Comparison of ENCODE assay signal across 1 cellular context in the genomic region with DNA sequence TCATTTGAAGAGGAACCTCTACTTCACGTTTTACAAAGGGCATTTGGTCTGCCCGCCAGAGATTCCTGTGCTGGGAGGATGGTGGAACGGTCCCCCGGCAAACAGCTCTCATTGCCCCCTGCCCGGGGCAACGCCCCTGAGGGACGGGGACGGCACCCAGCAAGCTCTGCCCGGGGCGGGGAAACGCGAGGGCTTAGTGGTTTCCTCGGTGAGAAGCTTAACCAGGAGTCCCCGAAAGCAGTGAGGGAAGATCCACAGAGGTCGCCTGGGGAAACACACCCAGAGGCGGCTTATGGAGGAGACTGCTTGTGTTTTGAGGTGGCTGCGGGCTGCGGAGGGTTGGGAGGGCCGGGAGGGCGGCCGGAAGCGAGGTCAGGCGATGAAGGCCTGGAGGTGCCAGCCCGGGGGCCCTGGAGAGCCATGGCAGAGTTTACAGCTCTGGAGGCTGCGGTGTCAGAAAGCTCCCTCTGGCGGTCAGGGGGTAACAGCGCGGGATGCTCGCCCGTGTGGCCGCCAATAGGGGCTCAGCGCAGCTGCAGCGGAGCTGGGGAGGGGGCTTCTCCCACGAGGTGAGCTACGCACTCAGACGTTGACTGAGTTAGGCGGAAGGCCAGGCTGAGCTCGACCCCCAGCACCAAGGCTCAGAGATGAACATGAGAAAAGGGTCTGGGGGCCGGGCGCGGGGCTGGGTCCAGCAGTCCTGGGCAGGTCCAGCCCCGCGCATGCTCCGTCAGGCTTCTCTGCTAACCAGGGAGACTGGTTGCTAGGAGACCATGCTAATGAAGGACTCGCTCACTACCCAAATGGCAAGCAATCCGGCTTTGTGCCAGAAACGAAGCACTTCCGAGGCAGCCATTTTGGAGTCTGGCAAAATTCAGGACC.
TF ChIP-seq lines count a peak whose summit lies in the region.

No MANE protein-coding gene starts in this region.

TF ChIP-seq in IMR-90, 13 proteins besides CTCF, POLR2A, EP300 and RAD21:
- no peak for TF ChIP-seq CHD1 (IDR thresholded peaks at IDR 0.05; ENCODE audit: low read depth, low read length)
- TF ChIP-seq ELK1 (IDR thresholded peaks at IDR 0.05; ENCODE audit: borderline replicate concordance, low read depth, low read length), result no peak
- peak; percentile 81; the same call in 1 of the 2 replicates for TF ChIP-seq MAZ (IDR thresholded peaks at IDR 0.05; ENCODE audit: borderline replicate concordance, low read depth, low read length)
- TF ChIP-seq MXI1 (IDR thresholded peaks at IDR 0.05; ENCODE audit: borderline replicate concordance, low read depth, low read length), result 0 out of 2 replicates have a peak, but pooled peaks have one; percentile 17
- TF ChIP-seq, protein P1, sequence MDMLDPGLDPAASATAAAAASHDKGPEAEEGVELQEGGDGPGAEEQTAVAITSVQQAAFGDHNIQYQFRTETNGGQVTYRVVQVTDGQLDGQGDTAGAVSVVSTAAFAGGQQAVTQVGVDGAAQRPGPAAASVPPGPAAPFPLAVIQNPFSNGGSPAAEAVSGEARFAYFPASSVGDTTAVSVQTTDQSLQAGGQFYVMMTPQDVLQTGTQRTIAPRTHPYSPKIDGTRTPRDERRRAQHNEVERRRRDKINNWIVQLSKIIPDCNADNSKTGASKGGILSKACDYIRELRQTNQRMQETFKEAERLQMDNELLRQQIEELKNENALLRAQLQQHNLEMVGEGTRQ (IDR thresholded peaks at IDR 0.05; ENCODE audit: low read depth, low read length), result peak; percentile 4; the same call in 1 of the 2 replicates
- TF ChIP-seq FOS (IDR thresholded peaks at IDR 0.05; ENCODE audit: low read depth, low read length), result no peak
- TF ChIP-seq RCOR1 (IDR thresholded peaks at IDR 0.05; ENCODE audit: insufficient replicate concordance, low read length), result peak; percentile 39
- no peak; the same call in 1 of the 2 replicates for TF ChIP-seq BHLHE40 (IDR thresholded peaks at IDR 0.05; ENCODE audit: low read depth, low read length)
- TF ChIP-seq SMC3 (IDR thresholded peaks at IDR 0.05; ENCODE audit: low read depth, low read length), result peak; percentile 57
- 0 out of 2 replicates have a peak, but pooled peaks have one; percentile 17 for TF ChIP-seq CEBPB (IDR thresholded peaks at IDR 0.05; ENCODE audit: low read depth, low read length)
